In the genomic region with DNA sequence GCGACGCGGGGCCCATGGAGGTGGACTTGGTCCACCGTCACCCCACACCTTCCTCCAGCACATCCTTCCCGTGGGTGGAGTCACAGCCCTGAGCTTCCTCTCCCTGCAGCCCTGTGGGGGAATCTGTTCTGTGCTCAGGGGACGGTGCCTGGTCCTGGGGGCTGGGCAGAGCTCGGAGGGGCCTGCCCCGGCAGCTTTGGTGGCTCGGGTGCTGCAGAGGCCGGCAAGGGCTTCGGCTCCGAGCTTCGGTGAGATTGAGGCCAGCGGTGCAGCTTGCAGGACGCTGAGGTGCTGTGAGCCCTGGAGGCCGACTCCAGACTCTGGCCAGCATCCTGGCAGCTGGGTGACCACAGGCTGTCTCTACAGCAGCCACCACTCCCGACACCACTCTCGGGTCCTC, we compare ENCODE assay signal across 15 cellular contexts.
"Had no signal": no experiment of that assay in that cellular context is flagged by ENCODE, and none has a peak within 500 bp of the region (broad histone marks: within the 10 kb centered on the region; RNA-seq: fewer than 3 reads in every experiment).

No MANE protein-coding gene starts in this region.

- H3K9me3 ChIP-seq: right atrium auricular region, uterus had no signal

- H3K27me3 ChIP-seq: right atrium auricular region, uterus had no signal

- H3K36me3 Mint-ChIP-seq: natural killer cell treated with Interleukin-12 subunit alpha and Interleukin-12 subunit beta and Interleukin-15 and Interleukin-18, amount 100 ng/mL, for 72 hours; type B pancreatic cell had no signal

- H3K9me3 Mint-ChIP-seq: natural killer cell treated with Interleukin-12 subunit alpha and Interleukin-12 subunit beta and Interleukin-15 and Interleukin-18, amount 100 ng/mL, for 72 hours; type B pancreatic cell had no signal

- H3K4me2 ChIP-seq: smooth muscle cell had no signal

- H3K4me3 Mint-ChIP-seq: natural killer cell treated with Interleukin-12 subunit alpha and Interleukin-12 subunit beta and Interleukin-15 and Interleukin-18, amount 100 ng/mL, for 72 hours; type B pancreatic cell had no signal

- H3K36me3 ChIP-seq: right atrium auricular region, uterus had no signal

- H3K27ac Mint-ChIP-seq: natural killer cell treated with Interleukin-12 subunit alpha and Interleukin-12 subunit beta and Interleukin-15 and Interleukin-18, amount 100 ng/mL, for 72 hours; type B pancreatic cell had no signal

- H3K4me1 ChIP-seq: uterus had no signal

- ATAC-seq: foreskin keratinocyte, left cardiac atrium, left ventricle myocardium superior had no signal

- H3K4me3 ChIP-seq: lung, right atrium auricular region, smooth muscle cell, uterus had no signal

- DNase-seq: dermis blood vessel endothelial cell; foreskin keratinocyte; kidney; mesenchymal stem cell; midbrain; stimulated activated CD4-positive, alpha-beta T cell treated with anti-CD3 and anti-CD28 coated beads, Interleukin-2, amount 100 ng/mL, for 48 hours; stimulated activated naive CD4-positive, alpha-beta T cell treated with Interleukin-2 at 50 U/mL for 16 hours; uterus had no signal

- H3K27ac ChIP-seq: foreskin keratinocyte, right atrium auricular region, uterus had no signal
